8 cellular contexts compared by ENCODE assay signal in the genomic region with DNA sequence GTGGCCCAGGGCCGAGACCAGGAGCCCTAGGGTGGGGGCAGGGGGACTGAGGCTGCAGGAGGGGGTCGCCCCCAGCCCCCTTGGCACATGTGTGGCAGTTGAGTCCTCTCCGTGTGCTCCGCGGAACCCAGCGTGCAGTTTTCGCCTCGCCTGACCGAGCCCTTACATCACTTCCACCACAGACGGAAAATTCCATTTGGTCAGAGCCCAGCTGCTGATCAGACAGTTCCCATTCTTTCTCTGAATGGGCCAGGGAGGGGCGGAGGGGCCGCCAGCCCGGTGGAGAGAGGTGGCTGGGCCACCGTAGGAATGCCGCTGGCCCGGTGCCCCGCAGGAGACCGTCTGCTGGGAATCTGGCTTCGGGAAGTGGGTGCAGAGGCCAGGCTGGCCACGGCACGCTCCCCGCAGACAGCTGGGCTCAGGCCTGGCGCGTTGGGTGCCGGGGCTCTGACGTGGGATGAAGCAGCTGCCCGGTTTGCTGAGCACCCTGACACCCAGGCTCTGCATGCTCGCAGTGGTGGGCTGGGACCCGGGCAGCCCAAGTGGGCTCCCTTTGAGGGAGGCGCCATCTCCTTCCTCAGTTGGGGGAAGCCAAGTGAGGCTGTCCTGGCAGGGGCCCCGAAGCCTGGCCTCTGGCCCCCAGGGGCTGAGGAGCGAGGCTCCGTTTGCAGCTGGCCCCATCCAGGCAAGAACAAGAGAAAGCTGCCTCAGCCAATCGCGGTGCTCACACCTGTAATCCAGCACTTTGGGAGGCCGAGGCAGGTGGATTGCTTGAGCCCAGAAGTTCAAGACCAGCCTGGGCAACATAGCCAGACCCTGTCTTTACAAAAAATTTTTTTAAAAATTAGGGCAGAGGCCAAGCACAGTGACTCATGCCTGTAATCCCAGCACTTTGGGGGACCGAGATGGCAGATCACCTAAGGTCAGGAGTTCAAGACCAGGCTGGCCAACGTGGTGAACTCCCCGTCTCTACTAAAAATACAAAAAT. TPM values are rescaled to one million over a fixed set of nuclear protein-coding genes. Genes with fewer than 3 reads are reported as not detected.
DNase-seq lines count a peak whose midpoint lies in the region; ATAC-seq and TF ChIP-seq lines count a peak whose summit lies in the region.

No MANE protein-coding gene starts in this region.

- peaks cover 52% of the 10 kb centered on the region for H3K79me2 ChIP-seq in fibroblast of lung (ENCODE audit: control insufficient read depth, insufficient read depth, low read length)

- H3K27me3 ChIP-seq in BE2C (no peaks in the 10 kb centered on the region), fibroblast of lung (ENCODE audit: control insufficient read depth, insufficient read depth, low read length) (no peaks in the 10 kb centered on the region), muscle layer of colon (ENCODE audit: control insufficient read depth in 1 of 2, insufficient read depth in 2 of 2, low read length in 2 of 2) (no peaks in the 10 kb centered on the region)

- H3K4me2 ChIP-seq in fibroblast of lung (ENCODE audit: extremely low read depth, insufficient read depth, low read length) = peak overlapping the region; percentile 59

- H3K9me3 Mint-ChIP-seq in activated T-cell treated with anti-CD3 and anti-CD28 coated beads, Interleukin-2, amount 50 U/mL, for 4 hours = no peaks in the 10 kb centered on the region

- peaks cover 15% of the 10 kb centered on the region for H3K4me1 Mint-ChIP-seq in activated T-cell treated with anti-CD3 and anti-CD28 coated beads, Interleukin-2, amount 50 U/mL, for 4 hours (ENCODE audit: low read depth)

- H3K4me3 ChIP-seq in BE2C (ENCODE audit: low read depth, low read length) (peak overlapping the region; percentile 14; the same call in 1 of the 2 replicates), HFF-Myc (replicated peaks; ENCODE audit: low read depth, low read length) (peak overlapping the region; percentile 5), fibroblast of lung (replicated peaks in 1 of 4; ENCODE audit: control extremely low read depth in 1 of 4, insufficient read depth in 1 of 4, low read depth in 3 of 4, low read length in 4 of 4) (peak overlapping the region in 1 of 4 experiments; percentile 14), muscle layer of colon (ENCODE audit: low read depth in 1 of 2, low read length in 2 of 2) (peak overlapping the region; percentile 32 to 49)

- H3K36me3 ChIP-seq in BE2C (peaks cover 3% of the 10 kb centered on the region), fibroblast of lung (ENCODE audit: control insufficient read depth, insufficient read depth, low read length) (peaks cover 8% of the 10 kb centered on the region), muscle layer of colon (ENCODE audit: insufficient read depth, low read length) (no peaks in the 10 kb centered on the region)

- H3K4me1 ChIP-seq in BE2C (peaks cover 58% of the 10 kb centered on the region), fibroblast of lung (ENCODE audit: control insufficient read depth, extremely low read depth, insufficient read depth, low read length) (peaks cover 51% of the 10 kb centered on the region), muscle layer of colon (ENCODE audit: insufficient read depth, low read length) (peaks cover 35% of the 10 kb centered on the region)

- ATAC-seq in SK-N-SH treated with all-trans-retinoic acid at 6 μM for 48 hours (peak; percentile 68), GM21367 (IDR thresholded peaks at IDR 0.05; ENCODE audit: unreplicated experiment) (no peak)
- no peak for ATAC-seq in activated T-cell treated with anti-CD3 and anti-CD28 coated beads, Interleukin-2, amount 50 U/mL, for 4 hours

- no peak overlapping the region for H2AFZ ChIP-seq in fibroblast of lung (ENCODE audit: low read length)

- H3K36me3 Mint-ChIP-seq in activated T-cell treated with anti-CD3 and anti-CD28 coated beads, Interleukin-2, amount 50 U/mL, for 4 hours (ENCODE audit: insufficient read depth) = no peaks in the 10 kb centered on the region

- H4K20me1 ChIP-seq in fibroblast of lung (ENCODE audit: control insufficient read depth, extremely low read depth, insufficient read depth, low read length) = no peaks in the 10 kb centered on the region

- H3K9ac ChIP-seq in fibroblast of lung (ENCODE audit: insufficient read depth, low read length) (peak overlapping the region; percentile 79), muscle layer of colon (ENCODE audit: low read length) (no peak overlapping the region)

- TF ChIP-seq CTCF in BE2C (IDR thresholded peaks at IDR 0.05; ENCODE audit: low read depth, low read length) (no peak), HFF-Myc (IDR thresholded peaks at IDR 0.05; ENCODE audit: low read depth, low read length, missing control alignments) (no peak), fibroblast of lung (conservative IDR thresholded peaks at IDR 0.05 in 1 of 2, IDR thresholded peaks at IDR 0.05 in 1 of 2; ENCODE audit: low read depth in 1 of 2, low read length in 2 of 2) (no peak)

- H3K27ac ChIP-seq in fibroblast of lung (ENCODE audit: insufficient read depth, low read length) (peak overlapping the region; percentile 93), muscle layer of colon (ENCODE audit: low read depth, low read length) (peak overlapping the region; percentile 35)

- H3K27me3 Mint-ChIP-seq in activated T-cell treated with anti-CD3 and anti-CD28 coated beads, Interleukin-2, amount 50 U/mL, for 4 hours (ENCODE audit: low read depth) = no peaks in the 10 kb centered on the region

- H3K4me3 Mint-ChIP-seq in activated T-cell treated with anti-CD3 and anti-CD28 coated beads, Interleukin-2, amount 50 U/mL, for 4 hours = no peak overlapping the region

- H3K9me3 ChIP-seq in BE2C (no peaks in the 10 kb centered on the region), fibroblast of lung (ENCODE audit: control insufficient read depth, insufficient read depth, low read depth, low read length) (no peaks in the 10 kb centered on the region), muscle layer of colon (ENCODE audit: low read length) (no peaks in the 10 kb centered on the region)

- DNase-seq in BE2C (peak; percentile 84), HFF-Myc (ENCODE audit: extremely low read depth, low read depth) (peak; percentile 85), fibroblast of lung (ENCODE audit: low read depth in 2 of 2) (peak; percentile 94 to 99)
- no peak for DNase-seq in activated T-cell treated with anti-CD3 and anti-CD28 coated beads, Interleukin-2, amount 50 U/mL, for 4 hours
- DNase-seq in activated CD4-positive, CD25-positive, alpha-beta regulatory T cell treated with anti-CD3 and anti-CD28 coated beads, Interleukin-2, amount 50 U/mL, for 72 hours = no peak

TF ChIP-seq in SK-N-SH treated with all-trans-retinoic acid at 6 μM for 48 hours, 23 proteins besides CTCF, POLR2A, EP300 and RAD21 (continues in another document):
- TF ChIP-seq OSR1 (CRISPR knock-in tag; IDR thresholded peaks at IDR 0.05) = no peak
- TF ChIP-seq, protein P1, sequence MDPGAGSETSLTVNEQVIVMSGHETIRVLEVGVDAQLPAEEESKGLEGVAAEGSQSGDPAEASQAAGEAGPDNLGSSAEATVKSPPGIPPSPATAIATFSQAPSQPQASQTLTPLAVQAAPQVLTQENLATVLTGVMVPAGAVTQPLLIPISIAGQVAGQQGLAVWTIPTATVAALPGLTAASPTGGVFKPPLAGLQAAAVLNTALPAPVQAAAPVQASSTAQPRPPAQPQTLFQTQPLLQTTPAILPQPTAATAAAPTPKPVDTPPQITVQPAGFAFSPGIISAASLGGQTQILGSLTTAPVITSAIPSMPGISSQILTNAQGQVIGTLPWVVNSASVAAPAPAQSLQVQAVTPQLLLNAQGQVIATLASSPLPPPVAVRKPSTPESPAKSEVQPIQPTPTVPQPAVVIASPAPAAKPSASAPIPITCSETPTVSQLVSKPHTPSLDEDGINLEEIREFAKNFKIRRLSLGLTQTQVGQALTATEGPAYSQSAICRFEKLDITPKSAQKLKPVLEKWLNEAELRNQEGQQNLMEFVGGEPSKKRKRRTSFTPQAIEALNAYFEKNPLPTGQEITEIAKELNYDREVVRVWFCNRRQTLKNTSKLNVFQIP (CRISPR knock-in tag; IDR thresholded peaks at IDR 0.05; ENCODE audit: borderline replicate concordance, low read depth) = 0 out of 2 replicates have a peak, but pooled peaks have one; percentile 16
- TF ChIP-seq ZNF70 (CRISPR knock-in tag; IDR thresholded peaks at IDR 0.05) = no peak
- no peak; the same call in 1 of the 2 replicates for TF ChIP-seq SNAI2 (CRISPR knock-in tag; IDR thresholded peaks at IDR 0.05)
- peak; percentile 82 for TF ChIP-seq ZFP3 (CRISPR knock-in tag; IDR thresholded peaks at IDR 0.05)
- TF ChIP-seq, protein P2, sequence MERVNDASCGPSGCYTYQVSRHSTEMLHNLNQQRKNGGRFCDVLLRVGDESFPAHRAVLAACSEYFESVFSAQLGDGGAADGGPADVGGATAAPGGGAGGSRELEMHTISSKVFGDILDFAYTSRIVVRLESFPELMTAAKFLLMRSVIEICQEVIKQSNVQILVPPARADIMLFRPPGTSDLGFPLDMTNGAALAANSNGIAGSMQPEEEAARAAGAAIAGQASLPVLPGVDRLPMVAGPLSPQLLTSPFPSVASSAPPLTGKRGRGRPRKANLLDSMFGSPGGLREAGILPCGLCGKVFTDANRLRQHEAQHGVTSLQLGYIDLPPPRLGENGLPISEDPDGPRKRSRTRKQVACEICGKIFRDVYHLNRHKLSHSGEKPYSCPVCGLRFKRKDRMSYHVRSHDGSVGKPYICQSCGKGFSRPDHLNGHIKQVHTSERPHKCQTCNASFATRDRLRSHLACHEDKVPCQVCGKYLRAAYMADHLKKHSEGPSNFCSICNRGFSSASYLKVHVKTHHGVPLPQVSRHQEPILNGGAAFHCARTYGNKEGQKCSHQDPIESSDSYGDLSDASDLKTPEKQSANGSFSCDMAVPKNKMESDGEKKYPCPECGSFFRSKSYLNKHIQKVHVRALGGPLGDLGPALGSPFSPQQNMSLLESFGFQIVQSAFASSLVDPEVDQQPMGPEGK (CRISPR knock-in tag; IDR thresholded peaks at IDR 0.05; ENCODE audit: borderline replicate concordance) = peak; percentile 93; the same call in 1 of the 2 replicates
- TF ChIP-seq ESRRG (CRISPR knock-in tag; IDR thresholded peaks at IDR 0.05) = no peak
- TF ChIP-seq ARNTL (CRISPR knock-in tag; IDR thresholded peaks at IDR 0.05; ENCODE audit: borderline replicate concordance, low read depth) = no peak

RNA-seq across cellular contexts. Expression of a gene that starts 9.9 kb away (rescaled TPM):
- polyA plus RNA-seq in BE2C (2012; ENCODE audit: insufficient read depth, insufficient read length, low read depth) = 127 TPM
- total RNA-seq in fibroblast of lung = 15.4 and 19.7 TPM in 2 replicates
- polyA plus RNA-seq in fibroblast of lung = 17.4 and 24.5 TPM in 2 replicates
- polyA plus RNA-seq in fibroblast of lung (2012) = 53.0 and 66.0 TPM in 2 replicates
- 31.5 and 42.5 TPM in 2 replicates for polyA minus RNA-seq in fibroblast of lung (ENCODE audit: low replicate concordance)
- 10 to 100 TPM; 13.4 to 17.3 (median 15.2) TPM for total RNA-seq in activated T-cell treated with anti-CD3 and anti-CD28 coated beads, Interleukin-2, amount 50 U/mL, for 4 hours

RNA-seq across cellular contexts. Expression of a gene that starts 46.3 kb away (rescaled TPM):
- polyA plus RNA-seq in BE2C (2012; ENCODE audit: insufficient read depth, insufficient read length, low read depth) = 2.3 TPM
- 0.26 and 0.33 TPM in 2 replicates for total RNA-seq in fibroblast of lung
- polyA plus RNA-seq in fibroblast of lung = 0.23 and 0.26 TPM in 2 replicates
- polyA plus RNA-seq in fibroblast of lung (2012) = 0.21 and 0.22 TPM in 2 replicates
- 0.26 and 0.82 TPM in 2 replicates for polyA minus RNA-seq in fibroblast of lung (ENCODE audit: low replicate concordance)
- total RNA-seq in activated T-cell treated with anti-CD3 and anti-CD28 coated beads, Interleukin-2, amount 50 U/mL, for 4 hours = under 1 TPM in 1 of 3 donors, not detected in 2; 0.03 TPM

Comparison
In these comparisons a context has a peak if more than half of its experiments do, and no peak if none do; other contexts are left out.
1. DNase-seq: peak in BE2C (single experiment), HFF-Myc (single experiment) and fibroblast of lung (2 of 2); none in activated T-cell treated with anti-CD3 and anti-CD28 coated beads, Interleukin-2, amount 50 U/mL, for 4 hours (single experiment) and activated CD4-positive, CD25-positive, alpha-beta regulatory T cell treated with anti-CD3 and anti-CD28 coated beads, Interleukin-2, amount 50 U/mL, for 72 hours (single experiment).